ENCODE assay signal across 26 cellular contexts in genomic region chr7:81330108-81330507, GRCh38.
"Had no signal": no experiment of that assay in that cellular context is flagged by ENCODE, and none has a peak within 500 bp of the region (broad histone marks: within the 10 kb centered on the region; RNA-seq: fewer than 3 reads in every experiment).

No MANE protein-coding gene starts in this region.

- H3K36me3 ChIP-seq: gastroesophageal sphincter, pancreas, right atrium auricular region, spleen, thoracic aorta, uterus had no signal

- H3K79me2 ChIP-seq: hepatocyte had no signal

- H3K4me3 ChIP-seq: gastroesophageal sphincter, hepatocyte, pancreas, psoas muscle, right atrium auricular region, spleen, thoracic aorta, uterus had no signal

- H3K4me2 ChIP-seq: hepatocyte had no signal

- ATAC-seq: gastroesophageal sphincter; left cardiac atrium; naive thymus-derived CD4-positive, alpha-beta T cell; pancreas; psoas muscle; stimulated activated naive CD8-positive, alpha-beta T cell treated with anti-CD3 and anti-CD28 coated beads, Interleukin-15, Interleukin-2, amounts not matched to agents 100 U/mL and 50 U/mL, for 24 hours; WTC11 had no signal

- H3K27ac ChIP-seq: gastroesophageal sphincter, hepatocyte, pancreas, psoas muscle, right atrium auricular region, spleen, thoracic aorta, uterus had no signal

- H3K9me3 ChIP-seq: gastroesophageal sphincter, pancreas, psoas muscle, right atrium auricular region, thoracic aorta, uterus had no signal

- H3K27me3 ChIP-seq: gastroesophageal sphincter, hepatocyte, pancreas, right atrium auricular region, spleen, uterus had no signal

- H2AFZ ChIP-seq: hepatocyte had no signal

- DNase-seq: activated CD4-positive, alpha-beta memory T cell treated with anti-CD3 and anti-CD28 coated beads, Interleukin-2, amount 10 ng/mL, durations not matched to agents 7 days and 5 days; activated CD4-positive, alpha-beta T cell treated with anti-CD3 and anti-CD28 coated beads for 1 hour; activated CD4-positive, alpha-beta T cell treated with anti-CD3 and anti-CD28 coated beads, Interleukin-2, amount 10 ng/mL, durations not matched to agents 7 days and 5 days; activated CD8-positive, alpha-beta memory T cell treated with anti-CD3 and anti-CD28 coated beads, Interleukin-2, amount 50 U/mL, for 48 hours; activated gamma-delta T cell; activated naive CD4-positive, alpha-beta T cell treated with anti-CD3 and anti-CD28 coated beads, Interleukin-2, amount 10 ng/mL, durations not matched to agents 7 days and 5 days; activated naive CD8-positive, alpha-beta T cell treated with anti-CD3 and anti-CD28 coated beads, Interleukin-2, amount 10 ng/mL, durations not matched to agents 7 days and 5 days; activated T-cell treated with anti-CD3 and anti-CD28 coated beads, Interleukin-2, amount 50 U/mL, for 24 hours; caudate nucleus; endodermal cell; islet precursor cell; left cardiac atrium; naive thymus-derived CD4-positive, alpha-beta T cell; nucleus accumbens; pancreas; psoas muscle; spleen; stimulated activated naive CD8-positive, alpha-beta T cell treated with anti-CD3 and anti-CD28 coated beads, Interleukin-15, Interleukin-2, amounts not matched to agents 100 U/mL and 50 U/mL, for 24 hours; T-helper 2 cell; trophoblast cell; uterus had no signal

- H3K4me1 ChIP-seq: gastroesophageal sphincter, pancreas, psoas muscle, right atrium auricular region, spleen, uterus had no signal
